Comparison of ENCODE assay signal across 8 cellular contexts in genomic region chr5:172005708-172006377, GRCh38. TPM values are rescaled to one million over a fixed set of nuclear protein-coding genes. Genes with fewer than 3 reads are reported as not detected.
A peak's percentile ranks its signal among the peaks of the same experiment; 100 is the strongest.
DNase-seq lines count a peak whose midpoint lies in the region; ATAC-seq and TF ChIP-seq lines count a peak whose summit lies in the region.

No MANE protein-coding gene starts in this region.

- peak; percentile 0 for ATAC-seq in GM21423 (IDR thresholded peaks at IDR 0.05; ENCODE audit: unreplicated experiment)
- ATAC-seq in activated T-helper 17 cell treated with anti-CD3 and anti-CD28 coated beads, Interleukin-2, amount 50 U/mL, for 72 hours (replicated peaks), result peak; percentile 4

- TF ChIP-seq CTCF in fibroblast of mammary gland (conservative IDR thresholded peaks at IDR 0.05; ENCODE audit: control insufficient read depth, insufficient read depth, low read depth, low read length) (no peak), nephron progenitor cell (IDR thresholded peaks at IDR 0.05) (no peak), uterus (IDR thresholded peaks at IDR 0.05) (no peak)

- H3K9me3 ChIP-seq in uterus, result no peaks in the 10 kb centered on the region

- H3K4me3 ChIP-seq in fibroblast of mammary gland (ENCODE audit: control insufficient read depth, low read depth, low read length) (peak overlapping the region; percentile 98), uterus (peak overlapping the region; percentile 86 to 87)

- H3K4me3 Mint-ChIP-seq in activated T-helper 17 cell treated with anti-CD3 and anti-CD28 coated beads, Interleukin-2, amount 50 U/mL, for 72 hours, result peak overlapping the region; percentile 100
- peak overlapping the region; percentile 95 for H3K4me3 Mint-ChIP-seq in nephron progenitor cell

- H3K4me1 ChIP-seq in uterus, result peaks cover 0 to 9% of the 10 kb centered on the region in 2 donors

- H3K36me3 Mint-ChIP-seq in activated T-helper 17 cell treated with anti-CD3 and anti-CD28 coated beads, Interleukin-2, amount 50 U/mL, for 72 hours (ENCODE audit: low read depth), result peaks cover 48% of the 10 kb centered on the region
- no peaks in the 10 kb centered on the region for H3K36me3 Mint-ChIP-seq in nephron progenitor cell (ENCODE audit: low read depth)

- peaks cover 50% of the 10 kb centered on the region for H3K4me1 Mint-ChIP-seq in activated T-helper 17 cell treated with anti-CD3 and anti-CD28 coated beads, Interleukin-2, amount 50 U/mL, for 72 hours
- H3K4me1 Mint-ChIP-seq in nephron progenitor cell, result peaks cover 71% of the 10 kb centered on the region

- H3K36me3 ChIP-seq in uterus, result no peaks in the 10 kb centered on the region

- H3K27ac Mint-ChIP-seq in activated T-helper 17 cell treated with anti-CD3 and anti-CD28 coated beads, Interleukin-2, amount 50 U/mL, for 72 hours, result peak overlapping the region; percentile 100
- H3K27ac Mint-ChIP-seq in nephron progenitor cell, result peak overlapping the region; percentile 99

- H3K27ac ChIP-seq in uterus, result peak overlapping the region; percentile 96 to 97

- no peaks in the 10 kb centered on the region for H3K9me3 Mint-ChIP-seq in activated T-helper 17 cell treated with anti-CD3 and anti-CD28 coated beads, Interleukin-2, amount 50 U/mL, for 72 hours
- H3K9me3 Mint-ChIP-seq in nephron progenitor cell, result no peaks in the 10 kb centered on the region

- DNase-seq in C1 segment of cervical spinal cord (lab: John Stamatoyannopoulos, UW), result peak in 10 of 14 donors; percentile 5 to 71 (median 44)
- DNase-seq in M059J (ENCODE audit: low read depth), result peak; percentile 42
- no peak for DNase-seq in fibroblast of mammary gland (ENCODE audit: low read depth)
- peak; percentile 46 for DNase-seq in nephron progenitor cell
- peak; percentile 35 to 49 for DNase-seq in uterus
- no peak for DNase-seq in NCI-H187 treated with DMSO at 0.1 percent for 48 hours (lab: John Stamatoyannopoulos, UW)

- TF ChIP-seq POLR2A in uterus (IDR thresholded peaks at IDR 0.05), result no peak

- intact Hi-C loops in uterus (cut with DNase I; ENCODE audit: low total_unique reads), result no loop called here

- H3K27me3 ChIP-seq in uterus, result no peaks in the 10 kb centered on the region

- H3K27me3 Mint-ChIP-seq in activated T-helper 17 cell treated with anti-CD3 and anti-CD28 coated beads, Interleukin-2, amount 50 U/mL, for 72 hours, result no peaks in the 10 kb centered on the region
- H3K27me3 Mint-ChIP-seq in nephron progenitor cell (ENCODE audit: low read depth, poor library complexity), result peaks cover 11% of the 10 kb centered on the region

RNA-seq across cellular contexts. Expression of gene FBXW11, which starts 0.6 kb away (rescaled TPM):
- total RNA-seq in M059J (2014; rRNA removed; shearing (Covaris generic)), result 38.5 and 75.0 TPM in 2 replicates
- 10 to 100 TPM; 48.1 to 51.4 TPM for total RNA-seq in activated T-helper 17 cell treated with anti-CD3 and anti-CD28 coated beads, Interleukin-2, amount 50 U/mL, for 72 hours
- total RNA-seq in uterus, result 100 to 1,000 TPM in 1 of 4 donors, 10 to 100 TPM in 3; 35.9 to 111 (median 63.7) TPM

Comparison
In these comparisons a context has a peak if more than half of its experiments do, and no peak if none do; other contexts are left out.
1. DNase-seq: peak in C1 segment of cervical spinal cord (10 of 14), M059J (single experiment), nephron progenitor cell (single experiment) and uterus (2 of 2); none in fibroblast of mammary gland (single experiment) and NCI-H187 treated with DMSO at 0.1 percent for 48 hours (single experiment).